ENCODE assay signal across 17 cellular contexts in genomic region chr21:45876381-45877159, GRCh38.
DNase-seq lines count a peak whose midpoint lies in the region; ATAC-seq and TF ChIP-seq lines count a peak whose summit lies in the region.
"Had no signal": no experiment of that assay in that cellular context is flagged by ENCODE, and none has a peak within 500 bp of the region (broad histone marks: within the 10 kb centered on the region; RNA-seq: fewer than 3 reads in every experiment).

No MANE protein-coding gene starts in this region.

- H3K27ac ChIP-seq in WERI-Rb-1, result no peak overlapping the region
- H3K27ac ChIP-seq: pancreas had no signal

- no peaks in the 10 kb centered on the region for H3K9me3 ChIP-seq in WERI-Rb-1 (ENCODE audit: severe bottlenecking)
- H3K9me3 ChIP-seq: pancreas, uterus had no signal

- no peak overlapping the region for H3K27ac Mint-ChIP-seq in activated naive CD4-positive, alpha-beta T cell treated with anti-CD3 and anti-CD28 coated beads, Interleukin-2, amount 50 U/mL, for 72 hours
- H3K27ac Mint-ChIP-seq: effector memory CD8-positive, alpha-beta T cell; stimulated activated memory B cell treated with anti-CD40 and anti-IgM and Interleukin-4, amounts not matched to agents 10 μg/mL and 1 μg/mL and 100 μg/mL, for 72 hours had no signal

- no peaks in the 10 kb centered on the region for H3K27me3 ChIP-seq in WERI-Rb-1 (ENCODE audit: insufficient read depth, low read depth, severe bottlenecking)
- H3K27me3 ChIP-seq: pancreas, uterus had no signal

- H3K36me3 Mint-ChIP-seq in activated naive CD4-positive, alpha-beta T cell treated with anti-CD3 and anti-CD28 coated beads, Interleukin-2, amount 50 U/mL, for 72 hours, result no peaks in the 10 kb centered on the region
- H3K36me3 Mint-ChIP-seq: stimulated activated memory B cell treated with anti-CD40 and anti-IgM and Interleukin-4, amounts not matched to agents 10 μg/mL and 1 μg/mL and 100 μg/mL, for 72 hours had no signal

- 0 out of 2 replicates have a peak, but pooled peaks have one; percentile 15 for TF ChIP-seq CTCF in WERI-Rb-1 (IDR thresholded peaks at IDR 0.05; ENCODE audit: low read depth, low read length)

- H3K4me3 ChIP-seq in WERI-Rb-1 (ENCODE audit: low read depth, low read length) (no peak overlapping the region), skeletal muscle cell (ENCODE audit: low read depth, low read length) (no peak overlapping the region)
- H3K4me3 ChIP-seq: pancreas, uterus had no signal

- H3K36me3 ChIP-seq in WERI-Rb-1, result no peaks in the 10 kb centered on the region
- H3K36me3 ChIP-seq: pancreas, uterus had no signal

- no peak for ATAC-seq in activated naive CD4-positive, alpha-beta T cell treated with anti-CD3 and anti-CD28 coated beads, Interleukin-2, amount 50 U/mL, for 72 hours
- ATAC-seq: effector memory CD8-positive, alpha-beta T cell; Panc1; pancreas; stimulated activated memory B cell treated with anti-CD40 and anti-IgM and Interleukin-4, amounts not matched to agents 10 μg/mL and 1 μg/mL and 100 μg/mL, for 72 hours had no signal

- H3K9me3 Mint-ChIP-seq in activated naive CD4-positive, alpha-beta T cell treated with anti-CD3 and anti-CD28 coated beads, Interleukin-2, amount 50 U/mL, for 72 hours, result no peaks in the 10 kb centered on the region
- H3K9me3 Mint-ChIP-seq: effector memory CD8-positive, alpha-beta T cell; stimulated activated memory B cell treated with anti-CD40 and anti-IgM and Interleukin-4, amounts not matched to agents 10 μg/mL and 1 μg/mL and 100 μg/mL, for 72 hours had no signal

- DNase-seq in SHP77 (lab: John Stamatoyannopoulos, UW) (peak; percentile 64 to 76), SHP77 treated with DMSO at 0.1 percent for 48 hours (lab: John Stamatoyannopoulos, UW) (no peak), WERI-Rb-1 (no peak), kidney tubule cell (ENCODE audit: low spot score) (peak; percentile 53), skeletal muscle cell (ENCODE audit: low read depth) (peak; percentile 18), HuH-7.5 (ENCODE audit: low spot score) (no peak), activated gamma-delta T cell (lab: John Stamatoyannopoulos, UW) (no peak)
- no peak for DNase-seq in activated naive CD4-positive, alpha-beta T cell treated with anti-CD3 and anti-CD28 coated beads, Interleukin-2, amount 50 U/mL, for 72 hours (ENCODE audit: low spot score in 2 of 2)
- DNase-seq: activated CD4-positive, alpha-beta T cell treated with anti-CD3 and anti-CD28 coated beads, Interleukin-2, amount 50 U/mL, for 1 hour; DMS 273 treated with DMSO at 0.1 percent for 48 hours; effector memory CD8-positive, alpha-beta T cell; NCI-H2107; stimulated activated CD4-positive, alpha-beta T cell treated with anti-CD3 and anti-CD28 coated beads, Interleukin-4, amount 100 ng/mL, for 1 hour had no signal

Comparison
In these comparisons a context has a peak if more than half of its experiments do, and no peak if none do; other contexts are left out.
1. DNase-seq: peak in SHP77 (2 of 2), kidney tubule cell (single experiment) and skeletal muscle cell (single experiment); none in SHP77 treated with DMSO at 0.1 percent for 48 hours (single experiment), WERI-Rb-1 (single experiment), HuH-7.5 (single experiment), activated naive CD4-positive, alpha-beta T cell treated with anti-CD3 and anti-CD28 coated beads, Interleukin-2, amount 50 U/mL, for 72 hours (0 of 2) and activated gamma-delta T cell (single experiment).